Comparison of ENCODE assay signal across 1 cellular context in genomic region chrX:49053223-49054072, GRCh38.
TF ChIP-seq lines count a peak whose summit lies in the region.

No MANE protein-coding gene starts in this region.

TF ChIP-seq in endothelial cell of umbilical vein, 7 proteins besides CTCF, POLR2A, EP300 and RAD21 (continued from another document):
- no peak for TF ChIP-seq MAX (IDR thresholded peaks at IDR 0.05; ENCODE audit: insufficient read depth, insufficient read length)
- no peak for TF ChIP-seq MYC (IDR thresholded peaks at IDR 0.05; ENCODE audit: low read depth, low read length)
- TF ChIP-seq JUN (IDR thresholded peaks at IDR 0.05; ENCODE audit: borderline replicate concordance, insufficient read depth, insufficient read length, low read depth): no peak
TF ChIP-seq in endothelial cell of umbilical vein: peak in this region for 0.
